In genomic region chr20:19781235-19781634, GRCh38 we compare ENCODE assay signal across 31 cellular contexts. TPM values are rescaled to one million over a fixed set of nuclear protein-coding genes. Genes with fewer than 3 reads are reported as not detected.
"Had no signal": no experiment of that assay in that cellular context is flagged by ENCODE, and none has a peak within 500 bp of the region (broad histone marks: within the 10 kb centered on the region; RNA-seq: fewer than 3 reads in every experiment).

No MANE protein-coding gene starts in this region.

- FAIRE-seq: TTC549 had no signal

- H3K27ac ChIP-seq: ascending aorta, cardiac muscle cell, SJCRH30, SK-N-MC had no signal

- H3K4me3 ChIP-seq: ascending aorta, cardiac muscle cell, MG63, SJCRH30, SK-N-MC had no signal

- H3K36me3 ChIP-seq: ascending aorta, cardiac muscle cell, MG63, SJCRH30 had no signal

- DNase-seq: activated CD4-positive, alpha-beta T cell treated with anti-CD3 and anti-CD28 coated beads for 36 hours; activated CD4-positive, alpha-beta T cell treated with anti-CD3 and anti-CD28 coated beads, Interleukin-2, amount 10 ng/mL, durations not matched to agents 7 days and 5 days; activated CD4-positive, alpha-beta T cell treated with anti-CD3 and anti-CD28 coated beads, Interleukin-2, amount 50 U/mL, for 48 hours; activated CD8-positive, alpha-beta T cell treated with anti-CD3 and anti-CD28 coated beads, Interleukin-2, amount 10 ng/mL, durations not matched to agents 7 days and 5 days; activated gamma-delta T cell; activated naive CD4-positive, alpha-beta T cell treated with Interleukin-2 at 50 U/mL for 16 hours; activated naive CD8-positive, alpha-beta T cell treated with anti-CD3 and anti-CD28 coated beads, Interleukin-2, amount 10 ng/mL, durations not matched to agents 7 days and 5 days; activated T-cell treated with anti-CD3 and anti-CD28 coated beads, Interleukin-2, amount 50 U/mL, for 24 hours; amygdala; Kasumi-1; KBM-7; MG63; MV-4-11; NCI-H1092; NCI-H1436 treated with DMSO at 0.1 percent for 48 hours; NCI-H2029; NCI-H2107; NCI-H2171; NCI-H510A; NCI-H526; NCI-H748 treated with DMSO at 0.1 percent for 48 hours; SHP77; SJCRH30 had no signal

- H3K27me3 ChIP-seq: ascending aorta, cardiac muscle cell, MG63, SJCRH30 had no signal

- H3K9me3 ChIP-seq: ascending aorta, MG63, SJCRH30 had no signal

- ATAC-seq: activated CD4-positive, alpha-beta T cell treated with anti-CD3 and anti-CD28 coated beads for 36 hours; activated CD4-positive, CD25-positive, alpha-beta regulatory T cell treated with anti-CD3 and anti-CD28 coated beads, Interleukin-2, amount 50 U/mL, for 24 hours; activated CD8-positive, alpha-beta T cell treated with anti-CD3 and anti-CD28 coated beads, Interleukin-2, amount 10 ng/mL, durations not matched to agents 7 days and 5 days; WTC11 had no signal

RNA-seq across cellular contexts. Expression of gene RIN2, which starts 23.2 kb away (rescaled TPM):
- total RNA-seq: activated CD4-positive, alpha-beta T cell treated with anti-CD3 and anti-CD28 coated beads for 36 hours; activated CD4-positive, alpha-beta T cell treated with anti-CD3 and anti-CD28 coated beads, Interleukin-2, amount 10 ng/mL, durations not matched to agents 7 days and 5 days; activated CD8-positive, alpha-beta T cell treated with anti-CD3 and anti-CD28 coated beads, Interleukin-2, amount 10 ng/mL, durations not matched to agents 7 days and 5 days; activated T-helper 2 cell treated with anti-CD3 and anti-CD28 coated beads, Interferon-gamma antibody, Interleukin-2, Interleukin-4, amounts not matched to agents 10 μg/mL and 5 μg/mL and 100 μg/mL, durations not matched to agents 14 hours and 24 hours and 36 hours; OCI-LY7 had no signal
